In the genomic region with DNA sequence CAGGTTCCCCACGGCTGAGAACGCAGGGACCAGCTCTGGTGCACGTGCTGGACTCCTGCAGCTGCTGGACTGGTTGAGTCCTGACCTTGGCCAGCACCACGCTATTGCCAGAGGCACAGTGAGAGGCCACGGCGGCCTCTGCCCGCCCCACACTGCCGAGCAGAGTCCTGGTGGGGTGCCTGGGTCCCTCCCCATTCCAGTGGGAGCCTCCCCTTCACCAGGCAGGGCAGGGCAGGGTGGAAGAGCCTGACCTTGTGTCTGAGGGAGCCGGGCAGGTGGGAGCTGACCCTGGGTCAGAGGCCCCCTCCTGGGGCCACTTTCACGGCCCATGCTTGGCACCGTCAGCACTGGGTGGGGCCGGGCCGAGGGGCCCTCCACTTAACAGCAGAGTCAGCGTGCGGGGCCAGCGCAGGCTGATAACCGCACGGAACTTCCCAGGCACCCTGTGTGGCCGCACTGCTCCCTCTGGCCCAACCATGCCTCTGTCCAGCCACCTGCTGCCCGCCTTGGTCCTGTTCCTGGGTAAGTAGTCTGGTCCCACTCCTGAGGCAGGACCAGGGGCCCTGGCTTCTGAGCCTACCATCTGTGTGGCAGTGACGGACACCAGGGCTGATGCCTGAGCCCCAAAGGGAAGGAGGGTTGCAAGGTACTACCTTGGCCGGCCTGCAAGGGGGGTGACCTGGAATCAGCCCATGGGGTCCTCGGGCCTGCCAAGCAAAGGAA, we compare ENCODE assay signal across 16 cellular contexts. TPM values are rescaled to one million over a fixed set of nuclear protein-coding genes. Genes with fewer than 3 reads are reported as not detected.
DNase-seq lines count a peak whose midpoint lies in the region; FAIRE-seq and TF ChIP-seq lines count a peak whose summit lies in the region.
"Had no signal": no experiment of that assay in that cellular context is flagged by ENCODE, and none has a peak within 500 bp of the region (broad histone marks: within the 10 kb centered on the region; RNA-seq: fewer than 3 reads in every experiment).

A gene (plus strand): TSS at position 406 of the 723 bp plus-strand sequence. CDS start 71 bp downstream, at position 477.

- H3K9me3 ChIP-seq in BE2C (no peaks in the 10 kb centered on the region), OCI-LY7 (ENCODE audit: low read length) (no peaks in the 10 kb centered on the region), SJCRH30 (replicated peaks) (no peaks in the 10 kb centered on the region)
- H3K9me3 ChIP-seq: esophagus squamous epithelium had no signal

- H3K4me1 ChIP-seq in BE2C = peaks cover 10% of the 10 kb centered on the region
- peaks cover 10% of the 10 kb centered on the region for H3K4me1 ChIP-seq in OCI-LY7 (ENCODE audit: insufficient read depth, low read length, poor library complexity, severe bottlenecking)
- H3K4me1 ChIP-seq in SJCRH30 = no peaks in the 10 kb centered on the region; the same call in 1 of the 2 replicates

- no peaks in the 10 kb centered on the region for H3K9me2 ChIP-seq in OCI-LY7 (ENCODE audit: insufficient read depth, low read length)

- no peak within 1 kb of the TSS for H3K27ac Mint-ChIP-seq in endothelial cell (ENCODE audit: unreplicated experiment)
- H3K27ac Mint-ChIP-seq in nephron progenitor cell = no peak within 1 kb of the TSS
- H3K27ac Mint-ChIP-seq in osteocyte (ENCODE audit: unreplicated experiment) = no peak within 1 kb of the TSS

- H3K27ac ChIP-seq in OCI-LY7 (ENCODE audit: low read depth, low read length, poor library complexity, severe bottlenecking) = no peak within 1 kb of the TSS
- H3K27ac ChIP-seq in SJCRH30 = no peak within 1 kb of the TSS
- H3K27ac ChIP-seq: esophagus squamous epithelium, PC-9 had no signal

- no peaks in the 10 kb centered on the region for H3K79me2 ChIP-seq in OCI-LY7 (ENCODE audit: insufficient read depth, low read depth, low read length)

- DNase-seq in BE2C (peak; percentile 19), OCI-LY7 (ENCODE audit: low spot score) (no peak), endothelial cell (ENCODE audit: low spot score) (no peak), nephron progenitor cell (peak; percentile 6), DMS53 (lab: John Stamatoyannopoulos, UW) (no peak), RCC 7860 (ENCODE audit: low spot score) (no peak), osteocyte (ENCODE audit: extremely low spot score, unreplicated experiment) (no peak), SJCRH30 (no peak)
- DNase-seq: activated T-cell treated with anti-CD3 and anti-CD28 coated beads for 4 hours; C1 segment of cervical spinal cord; cerebellar nuclear complex; esophagus squamous epithelium; naive thymus-derived CD4-positive, alpha-beta T cell; NCI-H345 had no signal

- H3K36me3 ChIP-seq in BE2C (peaks cover 13% of the 10 kb centered on the region), OCI-LY7 (ENCODE audit: insufficient read depth, low read length) (no peaks in the 10 kb centered on the region), SJCRH30 (no peaks in the 10 kb centered on the region)

- peaks cover 8% of the 10 kb centered on the region for H3K27me3 Mint-ChIP-seq in endothelial cell (ENCODE audit: unreplicated experiment)
- H3K27me3 Mint-ChIP-seq in nephron progenitor cell (ENCODE audit: low read depth, poor library complexity) = peaks cover 7% of the 10 kb centered on the region
- H3K27me3 Mint-ChIP-seq in osteocyte (ENCODE audit: unreplicated experiment) = no peaks in the 10 kb centered on the region

- intact Hi-C loops in OCI-LY7 (cut with micrococcal nuclease; ENCODE audit: unreplicated experiment) = no loop called here

- H3K9me3 Mint-ChIP-seq in endothelial cell (ENCODE audit: unreplicated experiment) (no peaks in the 10 kb centered on the region), nephron progenitor cell (no peaks in the 10 kb centered on the region), osteocyte (ENCODE audit: unreplicated experiment) (no peaks in the 10 kb centered on the region)
- H3K9me3 Mint-ChIP-seq: naive thymus-derived CD4-positive, alpha-beta T cell had no signal

- no peak within 1 kb of the TSS for H2AFZ ChIP-seq in OCI-LY7 (ENCODE audit: low read length)
- H2AFZ ChIP-seq: PC-9 had no signal

- H3K27me3 ChIP-seq in BE2C (no peaks in the 10 kb centered on the region), SJCRH30 (no peaks in the 10 kb centered on the region)

- no peak within 1 kb of the TSS for H3K4me2 ChIP-seq in OCI-LY7 (ENCODE audit: low read length)
- H3K4me2 ChIP-seq: PC-9 had no signal

- H3K4me3 ChIP-seq in BE2C (ENCODE audit: low read depth, low read length) (no peak within 1 kb of the TSS), OCI-LY7 (ENCODE audit: low read depth, low read length, poor library complexity, severe bottlenecking) (no peak within 1 kb of the TSS), SJCRH30 (no peak within 1 kb of the TSS)
- H3K4me3 ChIP-seq: PC-9 had no signal

- H4K20me1 ChIP-seq in OCI-LY7 (ENCODE audit: insufficient read depth, low read length) = no peaks in the 10 kb centered on the region

- TF ChIP-seq CTCF in BE2C (IDR thresholded peaks at IDR 0.05; ENCODE audit: low read depth, low read length) (no peak), OCI-LY7 (conservative IDR thresholded peaks at IDR 0.05; ENCODE audit: low read length) (no peak), endothelial cell (IDR thresholded peaks at IDR 0.05; ENCODE audit: unreplicated experiment) (no peak), nephron progenitor cell (IDR thresholded peaks at IDR 0.05) (no peak), osteocyte (IDR thresholded peaks at IDR 0.05) (no peak)

- BruUV-seq in OCI-LY7 (replicated peaks; lab: Mats Ljungman, UMichigan) = no TSS peak

- no peaks in the 10 kb centered on the region for H3K36me3 Mint-ChIP-seq in endothelial cell (ENCODE audit: low read depth, unreplicated experiment)
- no peaks in the 10 kb centered on the region for H3K36me3 Mint-ChIP-seq in nephron progenitor cell (ENCODE audit: low read depth)
- no peaks in the 10 kb centered on the region for H3K36me3 Mint-ChIP-seq in osteocyte (ENCODE audit: unreplicated experiment)

- POLR2A ChIA-PET in OCI-LY7 (lab: Charles Lee) = no interaction called here

- H3K4me3 Mint-ChIP-seq in endothelial cell (ENCODE audit: unreplicated experiment) (no peak within 1 kb of the TSS), nephron progenitor cell (no peak within 1 kb of the TSS), osteocyte (ENCODE audit: unreplicated experiment) (no peak within 1 kb of the TSS)

- CTCF ChIA-PET in OCI-LY7 (lab: Charles Lee; ENCODE audit: unreplicated experiment) = no interaction called here

- H3K4me1 Mint-ChIP-seq in endothelial cell (ENCODE audit: unreplicated experiment) (no peaks in the 10 kb centered on the region), nephron progenitor cell (peaks cover 9% of the 10 kb centered on the region), osteocyte (ENCODE audit: unreplicated experiment) (peaks cover 17% of the 10 kb centered on the region)

- no peak for FAIRE-seq in RCC 7860 (lab: Jason Lieb, UNC)
- FAIRE-seq: TTC549 had no signal

RNA-seq across cellular contexts. Expression of the gene that starts here (rescaled TPM):
- 4.4 TPM for polyA plus RNA-seq in BE2C (2012; ENCODE audit: insufficient read depth, insufficient read length, low read depth)
- total RNA-seq in OCI-LY7 (2014; rRNA removed; shearing (Covaris generic)) = 11.7 and 14.0 TPM in 2 replicates
- total RNA-seq in OCI-LY7 (2022) (12.7 and 14.2 TPM in 2 replicates), endothelial cell (ENCODE audit: unreplicated experiment) (10.0 TPM), osteocyte (7.4 and 9.4 TPM in 2 replicates)
- total RNA-seq in SJCRH30 (2014; rRNA removed; shearing (Covaris generic)) = 1.9 and 4.4 TPM in 2 replicates

Comparison
In these comparisons a context has a peak if more than half of its experiments do, and no peak if none do; other contexts are left out.
1. DNase-seq: peak in BE2C (single experiment) and nephron progenitor cell (single experiment); none in OCI-LY7 (single experiment), endothelial cell (single experiment), DMS53 (single experiment), RCC 7860 (single experiment), osteocyte (single experiment) and SJCRH30 (0 of 2).